In genomic region chr22:50640857-50641647, GRCh38 we compare ENCODE assay signal across 20 cellular contexts. TPM values are rescaled to one million over a fixed set of nuclear protein-coding genes. Genes with fewer than 3 reads are reported as not detected.
DNase-seq lines count a peak whose midpoint lies in the region; ATAC-seq and TF ChIP-seq lines count a peak whose summit lies in the region.
"Had no signal": no experiment of that assay in that cellular context is flagged by ENCODE, and none has a peak within 500 bp of the region (broad histone marks: within the 10 kb centered on the region; RNA-seq: fewer than 3 reads in every experiment).

No MANE protein-coding gene starts in this region.

- WGBS in heart left ventricle, 4 donors: 59 to 75% (median 70%) methylated on average over 13 to 15 of the region's 15 CpGs
- 65% methylated on average over 5 of the region's 15 CpGs for WGBS in right lobe of liver (ENCODE audit: insufficient coverage, low coverage, low lambda C conversion rate, missing lambda C conversion rate)
- 85 to 87% methylated on average over 15 of the region's 15 CpGs for WGBS in sigmoid colon, 2 donors

- no peaks in the 10 kb centered on the region for H3K36me3 ChIP-seq in heart left ventricle
- no peaks in the 10 kb centered on the region for H3K36me3 ChIP-seq in right lobe of liver
- no peaks in the 10 kb centered on the region for H3K36me3 ChIP-seq in skeletal muscle tissue (ENCODE audit: control insufficient read depth in 3 of 3, insufficient read depth in 3 of 3, low read length in 3 of 3)
- H3K36me3 ChIP-seq in sigmoid colon: no peaks in the 10 kb centered on the region
- H3K36me3 ChIP-seq: MG63 had no signal

- DNase-seq in MV-4-11 (lab: John Stamatoyannopoulos, UW) (peak; percentile 63), heart left ventricle (peak in 1 of 5 donors; percentile 51), right lobe of liver (no peak), sigmoid colon (no peak), KBM-7 (no peak)
- DNase-seq: activated CD4-positive, CD25-positive, alpha-beta regulatory T cell; DMS153; erythroblast; GF-D8; GOT3; mammary epithelial cell; MG63; NCI-H2227 treated with DMSO at 0.1 percent for 48 hours; stimulated activated CD4-positive, alpha-beta T cell treated with anti-CD3 and anti-CD28 coated beads, Interleukin-12 subunit alpha, Interleukin-12 subunit beta, amount 100 ng/mL, for 4 hours had no signal

- in situ Hi-C loops in KBM-7 (cut with MboI; ENCODE audit: low pct_unique_long_range_greater_than_20kb, low sequenced_read_pairs): no loop called here

- ATAC-seq in heart left ventricle: peak; percentile 18 to 66 (median 54)
- ATAC-seq in right lobe of liver: peak; percentile 8 to 28 (median 18)
- no peak for ATAC-seq in SK-N-SH treated with all-trans-retinoic acid at 6 μM for 48 hours
- ATAC-seq in HG02852 (IDR thresholded peaks at IDR 0.05; ENCODE audit: unreplicated experiment): no peak

- H3K27ac ChIP-seq in heart left ventricle (peak overlapping the region; percentile 48 to 80 (median 66)), right lobe of liver (peak overlapping the region in 2 of 3 donors; percentile 16 to 71), skeletal muscle tissue (ENCODE audit: low read depth, low read length) (peak overlapping the region; percentile 36), sigmoid colon (peak overlapping the region in 1 of 4 donors; percentile 4)
- H3K27ac ChIP-seq: SK-N-MC had no signal

- H3K9ac ChIP-seq in skeletal muscle tissue (ENCODE audit: low read depth in 1 of 3, low read length in 3 of 3): no peak overlapping the region

- H3K9me3 ChIP-seq in heart left ventricle (no peaks in the 10 kb centered on the region), right lobe of liver (no peaks in the 10 kb centered on the region), skeletal muscle tissue (ENCODE audit: control insufficient read depth in 3 of 3, low read length in 3 of 3) (no peaks in the 10 kb centered on the region), sigmoid colon (no peaks in the 10 kb centered on the region)

- TF ChIP-seq EP300 in sigmoid colon (IDR thresholded peaks at IDR 0.05): peak in 1 of 4 donors; percentile 18

- no peak for TF ChIP-seq POLR2A in heart left ventricle (IDR thresholded peaks at IDR 0.05)
- no peak for TF ChIP-seq POLR2A in right lobe of liver (IDR thresholded peaks at IDR 0.05)
- TF ChIP-seq POLR2A in sigmoid colon (IDR thresholded peaks at IDR 0.05): no peak

- H3K4me1 ChIP-seq in heart left ventricle: peaks cover 0 to 18% (median 14%) of the 10 kb centered on the region in 12 donors
- H3K4me1 ChIP-seq in right lobe of liver: peaks cover 0 to 27% (median 12%) of the 10 kb centered on the region in 4 donors
- H3K4me1 ChIP-seq in skeletal muscle tissue (ENCODE audit: control insufficient read depth in 3 of 3, insufficient read depth in 3 of 3, low read length in 3 of 3): peaks cover 8 to 16% (median 14%) of the 10 kb centered on the region in 3 donors
- peaks cover 0 to 11% (median 2%) of the 10 kb centered on the region in 4 donors for H3K4me1 ChIP-seq in sigmoid colon

- TF ChIP-seq CTCF in heart left ventricle (IDR thresholded peaks at IDR 0.05): no peak
- no peak for TF ChIP-seq CTCF in right lobe of liver (IDR thresholded peaks at IDR 0.05)
- TF ChIP-seq CTCF in sigmoid colon (IDR thresholded peaks at IDR 0.05): no peak

- H3K27me3 ChIP-seq in heart left ventricle: peaks cover 0 to 28% (median 8%) of the 10 kb centered on the region in 9 donors
- H3K27me3 ChIP-seq in right lobe of liver: no peaks in the 10 kb centered on the region
- peaks cover 22 to 33% (median 32%) of the 10 kb centered on the region in 3 donors for H3K27me3 ChIP-seq in skeletal muscle tissue (ENCODE audit: control insufficient read depth in 3 of 3, insufficient read depth in 3 of 3, low read length in 3 of 3)
- peaks cover 0 to 48% (median 13%) of the 10 kb centered on the region in 3 donors for H3K27me3 ChIP-seq in sigmoid colon

- H3K4me3 ChIP-seq in heart left ventricle: no peak overlapping the region
- no peak overlapping the region for H3K4me3 ChIP-seq in right lobe of liver
- H3K4me3 ChIP-seq in skeletal muscle tissue (ENCODE audit: low read length in 3 of 3): no peak overlapping the region
- no peak overlapping the region for H3K4me3 ChIP-seq in sigmoid colon
- H3K4me3 ChIP-seq: MG63, SK-N-MC had no signal

- intact Hi-C loops in heart left ventricle (cut with DNase I): loop anchor here in 1 of 10 donors (2.0 kb wide), 1 partner anchor 32 kb away; the partner anchor contains the start of gene SHANK3
- intact Hi-C loops in right lobe of liver (cut with DNase I): no loop called here
- intact Hi-C loops in sigmoid colon (cut with DNase I): no loop called here

TF ChIP-seq in SK-N-SH treated with all-trans-retinoic acid at 6 μM for 48 hours, 23 proteins besides CTCF, POLR2A, EP300 and RAD21:
- TF ChIP-seq RARB (CRISPR knock-in tag; IDR thresholded peaks at IDR 0.05) (no peak), ZC3H10 (CRISPR knock-in tag; IDR thresholded peaks at IDR 0.05) (no peak), ARNTL (CRISPR knock-in tag; IDR thresholded peaks at IDR 0.05; ENCODE audit: borderline replicate concordance, low read depth) (no peak), GLIS3 (CRISPR knock-in tag; IDR thresholded peaks at IDR 0.05) (no peak), ZNF70 (CRISPR knock-in tag; IDR thresholded peaks at IDR 0.05) (no peak), ZNF565 (CRISPR knock-in tag; conservative IDR thresholded peaks at IDR 0.05; ENCODE audit: low read depth) (no peak)

RNA-seq across cellular contexts. Expression of gene ARSA, which starts 13.1 kb away (rescaled TPM):
- 10 to 100 TPM; 19.1 to 40.5 (median 27.2) TPM for total RNA-seq in heart left ventricle
- polyA plus RNA-seq in heart left ventricle: 10 to 100 TPM; 16.7 to 25.0 TPM
- total RNA-seq in right lobe of liver: 10 to 100 TPM; 20.8 to 47.3 (median 38.6) TPM
- total RNA-seq in skeletal muscle tissue: 5.2 TPM
- 10 to 100 TPM; 19.3 to 26.3 (median 23.8) TPM for total RNA-seq in sigmoid colon
- 10 to 100 TPM; 10.8 to 56.9 (median 26.8) TPM for polyA plus RNA-seq in sigmoid colon

RNA-seq across cellular contexts. Expression of gene SHANK3, which starts 31.6 kb away (rescaled TPM):
- total RNA-seq in heart left ventricle (10 to 100 TPM; 11.3 to 36.0 (median 21.9) TPM), right lobe of liver (10 to 100 TPM in 5 of 6 experiments, 1 to 10 TPM in 1; 9.7 to 16.0 (median 14.8) TPM), skeletal muscle tissue (4.2 TPM), sigmoid colon (10 to 100 TPM in 1 of 4 donors, 1 to 10 TPM in 3; 2.5 to 14.4 (median 3.7) TPM)
- polyA plus RNA-seq in heart left ventricle (10 to 100 TPM; 14.9 to 23.2 TPM), sigmoid colon (1 to 10 TPM in 1 of 3 donors, under 1 TPM in 2; 0.23 to 6.6 (median 0.60) TPM)
- polyA plus RNA-seq: CD14-positive monocyte, IgD-negative memory B cell had no signal

RNA-seq across cellular contexts. Expression of gene MAPK8IP2, which starts 40.5 kb away (rescaled TPM):
- total RNA-seq in heart left ventricle (under 1 TPM; 0.09 to 0.79 (median 0.25) TPM), right lobe of liver (1 to 10 TPM in 1 of 6 experiments, under 1 TPM in 5; 0.15 to 1.7 (median 0.45) TPM), skeletal muscle tissue (0.52 TPM), sigmoid colon (1 to 10 TPM in 3 of 4 donors, under 1 TPM in 1; 0.66 to 2.9 (median 2.0) TPM)
- polyA plus RNA-seq in heart left ventricle (under 1 TPM; 0.23 to 0.35 TPM), sigmoid colon (1 to 10 TPM in 1 of 3 donors, under 1 TPM in 2; under 0.01 to 1.9 (median 0.23) TPM)
- polyA plus RNA-seq: CD14-positive monocyte, IgD-negative memory B cell had no signal

RNA-seq across cellular contexts. Expression of gene CHKB, which starts 58.4 kb away (rescaled TPM):
- total RNA-seq in heart left ventricle (10 to 100 TPM; 23.3 to 54.6 (median 35.6) TPM), right lobe of liver (10 to 100 TPM; 10.9 to 43.4 (median 26.7) TPM), skeletal muscle tissue (17.7 TPM), sigmoid colon (10 to 100 TPM; 22.0 to 55.1 (median 39.2) TPM)
- polyA plus RNA-seq in heart left ventricle (10 to 100 TPM; 16.7 to 77.1 TPM), sigmoid colon (10 to 100 TPM; 24.7 to 90.0 (median 37.8) TPM)

Comparison
In these comparisons a context has a peak if more than half of its experiments do, and no peak if none do; other contexts are left out.
1. ATAC-seq: peak in heart left ventricle (4 of 4) and right lobe of liver (4 of 4); none in SK-N-SH treated with all-trans-retinoic acid at 6 μM for 48 hours (single experiment) and HG02852 (single experiment).